Comparison of ENCODE assay signal across 1 cellular context in genomic region chr1:91871994-91872393, GRCh38.
TF ChIP-seq lines count a peak whose summit lies in the region.

No MANE protein-coding gene starts in this region.

TF ChIP-seq in HEK293, 187 proteins besides CTCF, POLR2A, EP300 and RAD21 (continued from another document):
- TF ChIP-seq ZNF645 (tag by site-specific recombination; IDR thresholded peaks at IDR 0.05) (no peak), ZNF16 (tag by site-specific recombination; IDR thresholded peaks at IDR 0.05; ENCODE audit: low read depth) (no peak), ZNF133 (tag by site-specific recombination; IDR thresholded peaks at IDR 0.05) (no peak), BCL6B (tag by site-specific recombination; IDR thresholded peaks at IDR 0.05) (no peak), ZNF391 (tag by site-specific recombination; IDR thresholded peaks at IDR 0.05; ENCODE audit: borderline replicate concordance, low read depth) (no peak), ZNF239 (tag by site-specific recombination; IDR thresholded peaks at IDR 0.05) (no peak), KLF10 (tag by site-specific recombination; IDR thresholded peaks at IDR 0.05) (no peak), ZNF830 (tag by site-specific recombination; IDR thresholded peaks at IDR 0.05; ENCODE audit: low read depth) (no peak), ZNF202 (tag by site-specific recombination; IDR thresholded peaks at IDR 0.05; ENCODE audit: borderline replicate concordance) (no peak), ZNF473 (tag by site-specific recombination; IDR thresholded peaks at IDR 0.05) (no peak), ZNF704 (tag by site-specific recombination; IDR thresholded peaks at IDR 0.05) (no peak), PBX3 (CRISPR knock-in tag; IDR thresholded peaks at IDR 0.05) (no peak), ZNF610 (tag by site-specific recombination; IDR thresholded peaks at IDR 0.05; ENCODE audit: borderline replicate concordance) (no peak), ZNF792 (tag by site-specific recombination; IDR thresholded peaks at IDR 0.05) (no peak), SALL2 (tag by site-specific recombination; IDR thresholded peaks at IDR 0.05; ENCODE audit: borderline replicate concordance) (no peak), ATF2 (tag by site-specific recombination; IDR thresholded peaks at IDR 0.05; ENCODE audit: low read depth) (no peak), ZBTB20 (tag by site-specific recombination; IDR thresholded peaks at IDR 0.05) (no peak), ZNF677 (tag by site-specific recombination; IDR thresholded peaks at IDR 0.05) (no peak)
